8 cellular contexts compared by ENCODE assay signal in genomic region chr17:42018339-42018738, GRCh38. TPM values are rescaled to one million over a fixed set of nuclear protein-coding genes. Genes with fewer than 3 reads are reported as not detected.
A peak's percentile ranks its signal among the peaks of the same experiment; 100 is the strongest.
DNase-seq lines count a peak whose midpoint lies in the region; ATAC-seq and TF ChIP-seq lines count a peak whose summit lies in the region.

No MANE protein-coding gene starts in this region.

- no peaks in the 10 kb centered on the region for H3K9me3 ChIP-seq in T-helper 17 cell (ENCODE audit: control insufficient read depth, low read length, poor library complexity, severe bottlenecking)
- no peaks in the 10 kb centered on the region for H3K9me3 ChIP-seq in gastroesophageal sphincter
- no peaks in the 10 kb centered on the region for H3K9me3 ChIP-seq in stomach smooth muscle (ENCODE audit: control insufficient read depth in 2 of 2, low read length in 2 of 2)

- no peak for DNase-seq in T-helper 2 cell treated with Interferon-gamma antibody and Interleukin-4, amounts not matched to agents 5 μg/mL and 100 μg/mL, for 36 hours (ENCODE audit: low spot score)
- DNase-seq in T-helper 2 cell (no peak), T-helper 17 cell (no peak), sciatic nerve (ENCODE audit: low spot score) (no peak), AG20443 (ENCODE audit: low spot score) (no peak), NCI-H526 treated with DMSO at 0.1 percent for 48 hours (lab: John Stamatoyannopoulos, UW) (no peak)

- intact Hi-C loops in sciatic nerve (cut with DNase I) = no loop called here

- H3K9ac ChIP-seq in stomach smooth muscle (ENCODE audit: low read length in 2 of 2) = no peak overlapping the region

- TF ChIP-seq CTCF in gastroesophageal sphincter (IDR thresholded peaks at IDR 0.05) = no peak

- peaks cover 35% of the 10 kb centered on the region for H3K4me1 Mint-ChIP-seq in T-helper 2 cell treated with Interferon-gamma antibody and Interleukin-4, amounts not matched to agents 5 μg/mL and 100 μg/mL, for 36 hours (ENCODE audit: low read depth)
- peaks cover 40% of the 10 kb centered on the region for H3K4me1 Mint-ChIP-seq in T-helper 17 cell

- H3K4me1 ChIP-seq in gastroesophageal sphincter = peaks cover 0 to 64% (median 32%) of the 10 kb centered on the region in 3 donors
- peaks cover 41% of the 10 kb centered on the region for H3K4me1 ChIP-seq in stomach smooth muscle (ENCODE audit: control insufficient read depth, insufficient read depth, low read length)

- WGBS in gastroesophageal sphincter (ENCODE audit: low coverage in 1 of 2), 2 donors = 35% methylated on average over 2 to 3 of the region's 3 CpGs

- no peak for TF ChIP-seq POLR2A in gastroesophageal sphincter (IDR thresholded peaks at IDR 0.05)

- ATAC-seq in T-helper 17 cell = no peak
- no peak for ATAC-seq in gastroesophageal sphincter
- no peak for ATAC-seq in sciatic nerve

- no peak for TF ChIP-seq EP300 in gastroesophageal sphincter (IDR thresholded peaks at IDR 0.05)

- H3K27me3 Mint-ChIP-seq in T-helper 2 cell treated with Interferon-gamma antibody and Interleukin-4, amounts not matched to agents 5 μg/mL and 100 μg/mL, for 36 hours (ENCODE audit: low read depth) = no peaks in the 10 kb centered on the region
- no peaks in the 10 kb centered on the region for H3K27me3 Mint-ChIP-seq in T-helper 17 cell

- H3K27ac ChIP-seq in gastroesophageal sphincter (peak overlapping the region in 3 of 4 donors; percentile 88 to 95 (median 92)), stomach smooth muscle (ENCODE audit: low read length) (peak overlapping the region; percentile 88)

- H3K36me3 Mint-ChIP-seq in T-helper 2 cell treated with Interferon-gamma antibody and Interleukin-4, amounts not matched to agents 5 μg/mL and 100 μg/mL, for 36 hours (ENCODE audit: low read depth) = peaks cover 16% of the 10 kb centered on the region
- H3K36me3 Mint-ChIP-seq in T-helper 17 cell (ENCODE audit: low read depth) = peaks cover 7% of the 10 kb centered on the region

- H3K4me3 ChIP-seq in gastroesophageal sphincter (peak overlapping the region in 1 of 2 donors; percentile 87), stomach smooth muscle (ENCODE audit: low read length in 2 of 2) (peak overlapping the region in 1 of 2 donors; percentile 99)

- peak overlapping the region; percentile 99 for H3K27ac Mint-ChIP-seq in T-helper 2 cell treated with Interferon-gamma antibody and Interleukin-4, amounts not matched to agents 5 μg/mL and 100 μg/mL, for 36 hours
- peak overlapping the region; percentile 99 for H3K27ac Mint-ChIP-seq in T-helper 17 cell

- peaks cover 4% of the 10 kb centered on the region for H3K9me3 Mint-ChIP-seq in T-helper 2 cell treated with Interferon-gamma antibody and Interleukin-4, amounts not matched to agents 5 μg/mL and 100 μg/mL, for 36 hours

- H3K36me3 ChIP-seq in gastroesophageal sphincter (peaks cover 0 to 18% of the 10 kb centered on the region in 2 donors), stomach smooth muscle (ENCODE audit: control insufficient read depth in 2 of 2, insufficient read depth in 2 of 2, low read length in 2 of 2) (peaks cover 11% of the 10 kb centered on the region in 2 donors)

- H3K4me3 Mint-ChIP-seq in T-helper 2 cell treated with Interferon-gamma antibody and Interleukin-4, amounts not matched to agents 5 μg/mL and 100 μg/mL, for 36 hours = peak overlapping the region; percentile 96
- H3K4me3 Mint-ChIP-seq in T-helper 17 cell = peak overlapping the region; percentile 98

- H3K27me3 ChIP-seq in gastroesophageal sphincter (no peaks in the 10 kb centered on the region), stomach smooth muscle (ENCODE audit: control insufficient read depth in 1 of 2, insufficient read depth in 2 of 2, low read length in 2 of 2) (no peaks in the 10 kb centered on the region)

RNA-seq across cellular contexts. Expression of gene DNAJC7, which starts 1.1 kb away (rescaled TPM):
- 100 to 1,000 TPM; 113 to 124 TPM for total RNA-seq in T-helper 17 cell
- 10 to 100 TPM; 41.9 to 59.6 (median 54.4) TPM for total RNA-seq in gastroesophageal sphincter
- 95.0 TPM for total RNA-seq in sciatic nerve

RNA-seq across cellular contexts. Expression of gene NKIRAS2, which starts 1.6 kb away (rescaled TPM):
- total RNA-seq in T-helper 17 cell = 10 to 100 TPM; 14.3 to 15.6 TPM
- total RNA-seq in gastroesophageal sphincter = 10 to 100 TPM; 40.1 to 72.3 (median 52.8) TPM
- total RNA-seq in sciatic nerve = 18.9 TPM

RNA-seq across cellular contexts. Expression of gene C17orf113, which starts 32.1 kb away (rescaled TPM):
- under 1 TPM; 0.65 to 0.85 TPM for total RNA-seq in T-helper 17 cell
- total RNA-seq in gastroesophageal sphincter = 1 to 10 TPM in 1 of 4 donors, under 1 TPM in 3; 0.27 to 1.4 (median 0.58) TPM
- 2.9 TPM for total RNA-seq in sciatic nerve

RNA-seq across cellular contexts. Expression of gene CNP, which starts 51.7 kb away (rescaled TPM):
- total RNA-seq in T-helper 17 cell (10 to 100 TPM; 21.0 to 23.4 TPM), gastroesophageal sphincter (10 to 100 TPM; 56.7 to 97.9 (median 64.7) TPM), sciatic nerve (393 TPM)
